In genomic region chr12:96398422-96399080, GRCh38 we compare ENCODE assay signal across 7 cellular contexts. TPM values are rescaled to one million over a fixed set of nuclear protein-coding genes. Genes with fewer than 3 reads are reported as not detected.
A peak's percentile ranks its signal among the peaks of the same experiment; 100 is the strongest.
DNase-seq lines count a peak whose midpoint lies in the region; ATAC-seq, FAIRE-seq and TF ChIP-seq lines count a peak whose summit lies in the region.

No MANE protein-coding gene starts in this region.

- H3K4me3 Mint-ChIP-seq in endothelial cell (ENCODE audit: unreplicated experiment), result peak overlapping the region; percentile 100
- H3K4me3 Mint-ChIP-seq in natural killer cell treated with Interleukin-12 subunit alpha and Interleukin-12 subunit beta and Interleukin-15 and Interleukin-18, amount 100 ng/mL, for 72 hours, result peak overlapping the region; percentile 98

- TF ChIP-seq CTCF in endothelial cell (IDR thresholded peaks at IDR 0.05; ENCODE audit: unreplicated experiment), result no peak

- peak overlapping the region; percentile 98 for H3K27ac Mint-ChIP-seq in endothelial cell (ENCODE audit: unreplicated experiment)
- peak overlapping the region; percentile 92 to 98 for H3K27ac Mint-ChIP-seq in natural killer cell treated with Interleukin-12 subunit alpha and Interleukin-12 subunit beta and Interleukin-15 and Interleukin-18, amount 100 ng/mL, for 72 hours

- FAIRE-seq in GM19239 (lab: Jason Lieb, UNC), result peak; percentile 86

- no peaks in the 10 kb centered on the region for H3K9me3 Mint-ChIP-seq in endothelial cell (ENCODE audit: unreplicated experiment)
- H3K9me3 Mint-ChIP-seq in natural killer cell treated with Interleukin-12 subunit alpha and Interleukin-12 subunit beta and Interleukin-15 and Interleukin-18, amount 100 ng/mL, for 72 hours, result no peaks in the 10 kb centered on the region

- no peak for DNase-seq in GM19239 (ENCODE audit: insufficient read length, low spot score)
- DNase-seq in OCI-M1 (lab: John Stamatoyannopoulos, UW), result peak; percentile 63
- no peak for DNase-seq in endothelial cell (ENCODE audit: low spot score)
- DNase-seq in natural killer cell treated with Interleukin-12 subunit alpha and Interleukin-12 subunit beta and Interleukin-15 and Interleukin-18, amount 100 ng/mL, for 72 hours (ENCODE audit: low spot score), result no peak
- DNase-seq in NCI-H146 (lab: John Stamatoyannopoulos, UW), result no peak
- no peak for DNase-seq in stimulated activated CD4-positive, alpha-beta T cell treated with anti-CD3 and anti-CD28 coated beads, Interleukin-15, amount 100 ng/mL, for 24 hours
- no peak for DNase-seq in NCI-H128 (lab: John Stamatoyannopoulos, UW; ENCODE audit: unreplicated experiment)

- peaks cover 21% of the 10 kb centered on the region for H3K27me3 Mint-ChIP-seq in endothelial cell (ENCODE audit: unreplicated experiment)
- H3K27me3 Mint-ChIP-seq in natural killer cell treated with Interleukin-12 subunit alpha and Interleukin-12 subunit beta and Interleukin-15 and Interleukin-18, amount 100 ng/mL, for 72 hours, result no peaks in the 10 kb centered on the region

- H3K36me3 Mint-ChIP-seq in endothelial cell (ENCODE audit: low read depth, unreplicated experiment), result peaks cover 11% of the 10 kb centered on the region
- H3K36me3 Mint-ChIP-seq in natural killer cell treated with Interleukin-12 subunit alpha and Interleukin-12 subunit beta and Interleukin-15 and Interleukin-18, amount 100 ng/mL, for 72 hours, result peaks cover 5% of the 10 kb centered on the region

- ATAC-seq in natural killer cell treated with Interleukin-12 subunit alpha and Interleukin-12 subunit beta and Interleukin-15 and Interleukin-18, amount 100 ng/mL, for 72 hours, result no peak

- H3K4me1 Mint-ChIP-seq in endothelial cell (ENCODE audit: unreplicated experiment), result peaks cover 43% of the 10 kb centered on the region
- peaks cover 30 to 48% of the 10 kb centered on the region in 2 donors for H3K4me1 Mint-ChIP-seq in natural killer cell treated with Interleukin-12 subunit alpha and Interleukin-12 subunit beta and Interleukin-15 and Interleukin-18, amount 100 ng/mL, for 72 hours (ENCODE audit: low read depth in 2 of 2)

RNA-seq across cellular contexts. Expression of gene CDK17, which starts 1.7 kb away (rescaled TPM):
- total RNA-seq in endothelial cell (ENCODE audit: unreplicated experiment), result 112 TPM
- 10 to 100 TPM; 66.9 to 82.1 TPM for total RNA-seq in natural killer cell treated with Interleukin-12 subunit alpha and Interleukin-12 subunit beta and Interleukin-15 and Interleukin-18, amount 100 ng/mL, for 72 hours
